ENCODE assay signal across 8 cellular contexts in genomic region chr4:86961605-86962295, GRCh38. TPM values are rescaled to one million over a fixed set of nuclear protein-coding genes. Genes with fewer than 3 reads are reported as not detected.
DNase-seq lines count a peak whose midpoint lies in the region; ATAC-seq and TF ChIP-seq lines count a peak whose summit lies in the region.

No MANE protein-coding gene starts in this region.

- no peaks in the 10 kb centered on the region for H3K36me3 ChIP-seq in upper lobe of left lung

- peaks cover 38 to 48% (median 41%) of the 10 kb centered on the region in 4 donors for H3K4me1 ChIP-seq in upper lobe of left lung

- TF ChIP-seq EP300 in upper lobe of left lung (IDR thresholded peaks at IDR 0.05), result no peak

- no peak for TF ChIP-seq CTCF in upper lobe of left lung (IDR thresholded peaks at IDR 0.05)

- H3K4me3 ChIP-seq in GM08714 (ENCODE audit: low read length) (peak overlapping the region; percentile 62), upper lobe of left lung (no peak overlapping the region)

- 29 to 33% methylated on average over 9 of the region's 9 CpGs for WGBS in upper lobe of left lung, 2 donors

- ATAC-seq in GM21367 (IDR thresholded peaks at IDR 0.05; ENCODE audit: unreplicated experiment), result peak; percentile 85
- peak; percentile 93 for ATAC-seq in HG03521 (IDR thresholded peaks at IDR 0.05; ENCODE audit: unreplicated experiment)
- peak; percentile 65 to 83 for ATAC-seq in upper lobe of left lung (ENCODE audit: low FRiP score in 2 of 2)

- H3K9me3 ChIP-seq in upper lobe of left lung, result no peaks in the 10 kb centered on the region

- no peak for TF ChIP-seq POLR2A in upper lobe of left lung (IDR thresholded peaks at IDR 0.05)

- H3K27ac ChIP-seq in upper lobe of left lung, result peak overlapping the region in 2 of 4 donors; percentile 57

- H3K27me3 ChIP-seq in upper lobe of left lung, result no peaks in the 10 kb centered on the region

- in situ Hi-C loops in G401 (cut with HindIII; ENCODE audit: low sequenced_read_pairs), result no loop called here

- peak; percentile 79 for DNase-seq in RPMI8226
- DNase-seq in germinal center (ENCODE audit: low spot score), result peak; percentile 26
- peak in 1 of 2 donors; percentile 50 for DNase-seq in upper lobe of left lung
- DNase-seq in stimulated activated CD4-positive, alpha-beta T cell treated with anti-CD3 and anti-CD28 coated beads, Interleukin-2, amount 100 ng/mL, for 48 hours, result no peak
- DNase-seq in G401 (ENCODE audit: low spot score), result no peak

RNA-seq across cellular contexts. Expression of gene AFF1, which starts 26.9 kb away (rescaled TPM):
- 100 to 1,000 TPM in 1 of 6 donors, 10 to 100 TPM in 5; 45.5 to 124 (median 83.9) TPM for total RNA-seq in upper lobe of left lung
- total RNA-seq in G401 (2014; rRNA removed; shearing (Covaris generic)), result 0.61 and 0.68 TPM in 2 replicates

Comparison
In these comparisons a context has a peak if more than half of its experiments do, and no peak if none do; other contexts are left out.
1. DNase-seq: peak in RPMI8226 (single experiment) and germinal center (single experiment); none in stimulated activated CD4-positive, alpha-beta T cell treated with anti-CD3 and anti-CD28 coated beads, Interleukin-2, amount 100 ng/mL, for 48 hours (0 of 2) and G401 (single experiment).
2. RNA of gene AFF1, which starts 26.9 kb away (total RNA-seq): 45.5 to 124 TPM in upper lobe of left lung; 0.61 to 0.68 TPM in G401; every median in the first group is over 10 times any median in the second.
3. Peak in every context shown above with its lines, with median percentiles within 50 percentile points of each other: ATAC-seq.